Comparison of ENCODE assay signal across 12 cellular contexts in genomic region chr3:73143821-73144237, GRCh38.
A peak's percentile ranks its signal among the peaks of the same experiment; 100 is the strongest.
DNase-seq lines count a peak whose midpoint lies in the region; ATAC-seq and TF ChIP-seq lines count a peak whose summit lies in the region.
"Had no signal": no experiment of that assay in that cellular context is flagged by ENCODE, and none has a peak within 500 bp of the region (broad histone marks: within the 10 kb centered on the region; RNA-seq: fewer than 3 reads in every experiment).

No MANE protein-coding gene starts in this region.

- no peak for TF ChIP-seq POLR2A in gastroesophageal sphincter (IDR thresholded peaks at IDR 0.05)

- CTCF ChIA-PET in activated naive CD4-positive, alpha-beta T cell treated with anti-CD3 and anti-CD28 coated beads for 36 hours (lab: Charles Lee) = no interaction called here

- no peak for TF ChIP-seq EP300 in gastroesophageal sphincter (IDR thresholded peaks at IDR 0.05)

- no peaks in the 10 kb centered on the region for H3K36me3 ChIP-seq in gastroesophageal sphincter

- H3K4me1 Mint-ChIP-seq in activated naive CD4-positive, alpha-beta T cell treated with anti-CD3 and anti-CD28 coated beads for 36 hours (ENCODE audit: low read depth) = no peaks in the 10 kb centered on the region
- H3K4me1 Mint-ChIP-seq: activated CD4-positive, alpha-beta T cell treated with anti-CD3 and anti-CD28 coated beads, Interleukin-2, amount 10 ng/mL, durations not matched to agents 24 days and 14 days had no signal

- no peak overlapping the region for H3K4me3 ChIP-seq in gastroesophageal sphincter
- H3K4me3 ChIP-seq: coronary artery had no signal

- no peak overlapping the region for H3K27ac Mint-ChIP-seq in activated naive CD4-positive, alpha-beta T cell treated with anti-CD3 and anti-CD28 coated beads for 36 hours
- H3K27ac Mint-ChIP-seq: activated CD4-positive, alpha-beta T cell treated with anti-CD3 and anti-CD28 coated beads, Interleukin-2, amount 10 ng/mL, durations not matched to agents 24 days and 14 days had no signal

- no peak for ATAC-seq in gastroesophageal sphincter
- ATAC-seq: stimulated activated naive CD8-positive, alpha-beta T cell treated with anti-CD3 and anti-CD28 coated beads, Interleukin-15, Interleukin-2, amounts not matched to agents 100 U/mL and 50 U/mL, for 24 hours had no signal

- H3K27me3 Mint-ChIP-seq in activated naive CD4-positive, alpha-beta T cell treated with anti-CD3 and anti-CD28 coated beads for 36 hours (ENCODE audit: low read depth) = no peaks in the 10 kb centered on the region

- no peaks in the 10 kb centered on the region for H3K36me3 Mint-ChIP-seq in activated naive CD4-positive, alpha-beta T cell treated with anti-CD3 and anti-CD28 coated beads for 36 hours (ENCODE audit: low read depth)

- no peak overlapping the region for H3K4me3 Mint-ChIP-seq in activated naive CD4-positive, alpha-beta T cell treated with anti-CD3 and anti-CD28 coated beads for 36 hours
- H3K4me3 Mint-ChIP-seq: activated CD4-positive, alpha-beta T cell treated with anti-CD3 and anti-CD28 coated beads, Interleukin-2, amount 10 ng/mL, durations not matched to agents 24 days and 14 days had no signal

- no peaks in the 10 kb centered on the region for H3K9me3 Mint-ChIP-seq in activated naive CD4-positive, alpha-beta T cell treated with anti-CD3 and anti-CD28 coated beads for 36 hours
- H3K9me3 Mint-ChIP-seq: activated CD4-positive, alpha-beta T cell treated with anti-CD3 and anti-CD28 coated beads, Interleukin-2, amount 10 ng/mL, durations not matched to agents 24 days and 14 days had no signal

- no peak for TF ChIP-seq CTCF in gastroesophageal sphincter (IDR thresholded peaks at IDR 0.05)

- WGBS in gastroesophageal sphincter (ENCODE audit: low coverage in 1 of 2), 2 donors = 17 to 33% methylated on average over 1 of the region's 4 CpGs

- DNase-seq in AG20443 (ENCODE audit: low spot score) (peak; percentile 75), NCI-H1417 (lab: John Stamatoyannopoulos, UW) (peak; percentile 63 to 92 (median 81)), amniotic epithelial cell (ENCODE audit: low read depth) (peak; percentile 74), iris pigment epithelial cell (ENCODE audit: low read depth) (peak; percentile 26), NOMO-1 treated with dmso at 0.1 percent for 144 hours (lab: John Stamatoyannopoulos, UW; ENCODE audit: unreplicated experiment) (no peak), DMS79 (lab: John Stamatoyannopoulos, UW) (no peak)
- DNase-seq in activated naive CD4-positive, alpha-beta T cell treated with anti-CD3 and anti-CD28 coated beads for 36 hours = no peak
- DNase-seq: activated CD4-positive, alpha-beta T cell treated with anti-CD3 and anti-CD28 coated beads, Interleukin-2, amount 10 ng/mL, durations not matched to agents 24 days and 14 days; activated gamma-delta T cell treated with Interleukin-2 at 50 U/mL for 16 hours; stimulated activated naive CD8-positive, alpha-beta T cell treated with anti-CD3 and anti-CD28 coated beads, Interleukin-15, Interleukin-2, amounts not matched to agents 100 U/mL and 50 U/mL, for 24 hours had no signal

- H3K27me3 ChIP-seq in gastroesophageal sphincter = no peaks in the 10 kb centered on the region

- peaks cover 0 to 13% (median 5%) of the 10 kb centered on the region in 3 donors for H3K4me1 ChIP-seq in gastroesophageal sphincter

- intact Hi-C loops in activated naive CD4-positive, alpha-beta T cell treated with anti-CD3 and anti-CD28 coated beads for 36 hours (cut with micrococcal nuclease) = no loop called here

- H3K27ac ChIP-seq in gastroesophageal sphincter = no peak overlapping the region

- no peaks in the 10 kb centered on the region for H3K9me3 ChIP-seq in gastroesophageal sphincter

Comparison
In these comparisons a context has a peak if more than half of its experiments do, and no peak if none do; other contexts are left out.
1. DNase-seq: peak in AG20443 (single experiment), NCI-H1417 (3 of 3), amniotic epithelial cell (single experiment) and iris pigment epithelial cell (single experiment); none in NOMO-1 treated with dmso at 0.1 percent for 144 hours (single experiment), DMS79 (single experiment) and activated naive CD4-positive, alpha-beta T cell treated with anti-CD3 and anti-CD28 coated beads for 36 hours (single experiment).